Comparison of ENCODE assay signal across 12 cellular contexts in genomic region chr2:236674646-236675045, GRCh38.
"Had no signal": no experiment of that assay in that cellular context is flagged by ENCODE, and none has a peak within 500 bp of the region (broad histone marks: within the 10 kb centered on the region; RNA-seq: fewer than 3 reads in every experiment).

No MANE protein-coding gene starts in this region.

- DNase-seq: activated CD4-positive, alpha-beta T cell treated with anti-CD3 and anti-CD28 coated beads for 1 hour; activated CD4-positive, alpha-beta T cell treated with anti-CD3 and anti-CD28 coated beads, Interleukin-2, amount 50 U/mL, for 48 hours; activated gamma-delta T cell treated with Interleukin-2 at 50 U/mL for 16 hours; activated T-cell treated with anti-CD3 and anti-CD28 coated beads, Interleukin-2, amount 50 U/mL, for 72 hours; amniotic stem cell; left ventricle myocardium superior; psoas muscle; right lobe of liver; spleen; stimulated activated naive CD8-positive, alpha-beta T cell treated with anti-CD3 and anti-CD28 coated beads, Interleukin-15, amount 100 ng/mL, for 72 hours had no signal

- ATAC-seq: right lobe of liver; stimulated activated naive CD8-positive, alpha-beta T cell treated with anti-CD3 and anti-CD28 coated beads, Interleukin-15, amount 100 ng/mL, for 72 hours had no signal

- H3K27me3 ChIP-seq: brain microvascular endothelial cell, right lobe of liver had no signal

- H3K36me3 ChIP-seq: brain microvascular endothelial cell, right lobe of liver, spleen had no signal

- H3K4me1 ChIP-seq: right lobe of liver, spleen had no signal

- H3K4me3 ChIP-seq: psoas muscle, right lobe of liver, spleen had no signal

- H3K9me3 ChIP-seq: psoas muscle, right lobe of liver, spleen had no signal

- H3K27ac ChIP-seq: brain microvascular endothelial cell, psoas muscle, right lobe of liver, spleen, VCaP had no signal
